Comparison of ENCODE assay signal across 21 cellular contexts in genomic region chr10:61313460-61313859, GRCh38.
DNase-seq lines count a peak whose midpoint lies in the region; ATAC-seq, FAIRE-seq and TF ChIP-seq lines count a peak whose summit lies in the region.
"Had no signal": no experiment of that assay in that cellular context is flagged by ENCODE, and none has a peak within 500 bp of the region (broad histone marks: within the 10 kb centered on the region; RNA-seq: fewer than 3 reads in every experiment).

No MANE protein-coding gene starts in this region.

- H3K27ac Mint-ChIP-seq in activated naive CD4-positive, alpha-beta T cell treated with anti-CD3 and anti-CD28 coated beads, Interleukin-2, amount 50 U/mL, for 72 hours = peak overlapping the region; percentile 9 to 33
- no peak overlapping the region for H3K27ac Mint-ChIP-seq in activated naive CD4-positive, alpha-beta T cell treated with anti-CD3 and anti-CD28 coated beads, Interleukin-2, amount 10 ng/mL, durations not matched to agents 7 days and 5 days
- H3K27ac Mint-ChIP-seq: HFFc6, neural progenitor cell had no signal

- no peak for FAIRE-seq in small intestine (lab: Jason Lieb, UNC)
- FAIRE-seq: kidney had no signal

- no peak for TF ChIP-seq POLR2A in erythroblast (IDR thresholded peaks at IDR 0.05; ENCODE audit: low read length)

- CTCF ChIA-PET in activated naive CD4-positive, alpha-beta T cell treated with anti-CD3 and anti-CD28 coated beads, Interleukin-2, amount 10 ng/mL, durations not matched to agents 7 days and 5 days (lab: Charles Lee) = interaction anchor here (0.6 kb wide), 1 partner anchor 98 kb away, joined by 3 read pairs; no protein-coding TSS in a partner anchor

- H3K36me3 ChIP-seq in SK-N-MC (ENCODE audit: insufficient read depth, low read length) (no peaks in the 10 kb centered on the region), small intestine (ENCODE audit: control insufficient read depth in 2 of 2, insufficient read depth in 2 of 2, low read length in 2 of 2) (no peaks in the 10 kb centered on the region)
- H3K36me3 ChIP-seq: esophagus squamous epithelium, heart right ventricle, neural progenitor cell had no signal

- H3K4me3 ChIP-seq in SK-N-MC (no peak overlapping the region), fibroblast of pulmonary artery (replicated peaks; ENCODE audit: low read depth, low read length) (no peak overlapping the region), small intestine (ENCODE audit: low read depth in 1 of 2, low read length in 2 of 2) (no peak overlapping the region)
- H3K4me3 ChIP-seq: esophagus squamous epithelium, heart right ventricle, neural progenitor cell had no signal

- no peaks in the 10 kb centered on the region for H3K27me3 ChIP-seq in small intestine (ENCODE audit: control insufficient read depth in 2 of 2, insufficient read depth in 2 of 2, low read length in 2 of 2)
- H3K27me3 ChIP-seq: esophagus squamous epithelium, heart right ventricle, neural progenitor cell had no signal

- H3K9ac ChIP-seq in SK-N-MC (ENCODE audit: insufficient read length) = no peak overlapping the region
- H3K9ac ChIP-seq: neural progenitor cell had no signal

- no peak for DNase-seq in activated naive CD4-positive, alpha-beta T cell treated with anti-CD3 and anti-CD28 coated beads, Interleukin-2, amount 50 U/mL, for 72 hours (ENCODE audit: low spot score in 2 of 2)
- DNase-seq in activated naive CD4-positive, alpha-beta T cell treated with anti-CD3 and anti-CD28 coated beads, Interleukin-2, amount 10 ng/mL, durations not matched to agents 7 days and 5 days = no peak
- DNase-seq in SK-N-MC (ENCODE audit: low read depth, low spot score) (peak; percentile 18), fibroblast of pulmonary artery (ENCODE audit: low read depth) (peak; percentile 46), small intestine (peak; percentile 16), NCI-H2107 treated with DMSO at 0.1 percent for 48 hours (lab: John Stamatoyannopoulos, UW; ENCODE audit: unreplicated experiment) (no peak), erythroblast (lab: John Stamatoyannopoulos, UW) (no peak)
- DNase-seq: activated naive CD4-positive, alpha-beta T cell treated with Interleukin-2 at 50 U/mL for 16 hours; Caco-2; dermis blood vessel endothelial cell; esophagus squamous epithelium; heart right ventricle; HFFc6; kidney; NCI-H187 treated with DMSO at 0.1 percent for 48 hours; NCI-H510A; SHP77 treated with DMSO at 0.1 percent for 48 hours; stimulated activated CD4-positive, alpha-beta T cell treated with anti-CD3 and anti-CD28 coated beads, Interleukin-2, amount 100 ng/mL, for 24 hours had no signal

- no peak overlapping the region for H3K4me3 Mint-ChIP-seq in activated naive CD4-positive, alpha-beta T cell treated with anti-CD3 and anti-CD28 coated beads, Interleukin-2, amount 10 ng/mL, durations not matched to agents 7 days and 5 days
- H3K4me3 Mint-ChIP-seq: HFFc6, neural progenitor cell had no signal

- ATAC-seq in activated naive CD4-positive, alpha-beta T cell treated with anti-CD3 and anti-CD28 coated beads, Interleukin-2, amount 50 U/mL, for 72 hours = no peak
- ATAC-seq in GM19452 (IDR thresholded peaks at IDR 0.05; ENCODE audit: unreplicated experiment) = no peak
- ATAC-seq: heart right ventricle, right cardiac atrium had no signal

- H3K4me1 Mint-ChIP-seq in activated naive CD4-positive, alpha-beta T cell treated with anti-CD3 and anti-CD28 coated beads, Interleukin-2, amount 10 ng/mL, durations not matched to agents 7 days and 5 days = peaks cover 15% of the 10 kb centered on the region
- H3K4me1 Mint-ChIP-seq: neural progenitor cell had no signal

- H3K27me3 Mint-ChIP-seq in activated naive CD4-positive, alpha-beta T cell treated with anti-CD3 and anti-CD28 coated beads, Interleukin-2, amount 10 ng/mL, durations not matched to agents 7 days and 5 days = no peaks in the 10 kb centered on the region

- H3K9me3 ChIP-seq in SK-N-MC (ENCODE audit: low read depth, low read length) = no peaks in the 10 kb centered on the region
- H3K9me3 ChIP-seq in small intestine (ENCODE audit: control insufficient read depth, low read depth) = no peaks in the 10 kb centered on the region
- H3K9me3 ChIP-seq: Caco-2, esophagus squamous epithelium had no signal

- H3K27ac ChIP-seq in SK-N-MC (no peak overlapping the region), small intestine (ENCODE audit: low read depth in 1 of 2, low read length in 1 of 2) (no peak overlapping the region)
- H3K27ac ChIP-seq: esophagus squamous epithelium, heart right ventricle, neural progenitor cell had no signal

- peaks cover 0 to 3% of the 10 kb centered on the region in 2 donors for H3K4me1 ChIP-seq in small intestine (ENCODE audit: control insufficient read depth in 2 of 2, insufficient read depth in 1 of 2, low read depth in 1 of 2, low read length in 1 of 2)
- H3K4me1 ChIP-seq: Caco-2, neural progenitor cell had no signal

- H3K36me3 Mint-ChIP-seq in activated naive CD4-positive, alpha-beta T cell treated with anti-CD3 and anti-CD28 coated beads, Interleukin-2, amount 50 U/mL, for 72 hours = no peaks in the 10 kb centered on the region
- H3K36me3 Mint-ChIP-seq in activated naive CD4-positive, alpha-beta T cell treated with anti-CD3 and anti-CD28 coated beads, Interleukin-2, amount 10 ng/mL, durations not matched to agents 7 days and 5 days = no peaks in the 10 kb centered on the region
- H3K36me3 Mint-ChIP-seq: neural progenitor cell had no signal

- TF ChIP-seq CTCF in fibroblast of pulmonary artery (IDR thresholded peaks at IDR 0.05; ENCODE audit: low read length, missing control alignments) = no peak

- no peaks in the 10 kb centered on the region for H3K9me3 Mint-ChIP-seq in activated naive CD4-positive, alpha-beta T cell treated with anti-CD3 and anti-CD28 coated beads, Interleukin-2, amount 50 U/mL, for 72 hours
- H3K9me3 Mint-ChIP-seq in activated naive CD4-positive, alpha-beta T cell treated with anti-CD3 and anti-CD28 coated beads, Interleukin-2, amount 10 ng/mL, durations not matched to agents 7 days and 5 days = no peaks in the 10 kb centered on the region
- H3K9me3 Mint-ChIP-seq: HFFc6, neural progenitor cell had no signal

Comparison
In these comparisons a context has a peak if more than half of its experiments do, and no peak if none do; other contexts are left out.
1. DNase-seq: peak in SK-N-MC (single experiment), fibroblast of pulmonary artery (single experiment) and small intestine (single experiment); none in activated naive CD4-positive, alpha-beta T cell treated with anti-CD3 and anti-CD28 coated beads, Interleukin-2, amount 50 U/mL, for 72 hours (0 of 2), activated naive CD4-positive, alpha-beta T cell treated with anti-CD3 and anti-CD28 coated beads, Interleukin-2, amount 10 ng/mL, durations not matched to agents 7 days and 5 days (single experiment), NCI-H2107 treated with DMSO at 0.1 percent for 48 hours (single experiment) and erythroblast (0 of 2).